9 cellular contexts compared by ENCODE assay signal in the genomic region with DNA sequence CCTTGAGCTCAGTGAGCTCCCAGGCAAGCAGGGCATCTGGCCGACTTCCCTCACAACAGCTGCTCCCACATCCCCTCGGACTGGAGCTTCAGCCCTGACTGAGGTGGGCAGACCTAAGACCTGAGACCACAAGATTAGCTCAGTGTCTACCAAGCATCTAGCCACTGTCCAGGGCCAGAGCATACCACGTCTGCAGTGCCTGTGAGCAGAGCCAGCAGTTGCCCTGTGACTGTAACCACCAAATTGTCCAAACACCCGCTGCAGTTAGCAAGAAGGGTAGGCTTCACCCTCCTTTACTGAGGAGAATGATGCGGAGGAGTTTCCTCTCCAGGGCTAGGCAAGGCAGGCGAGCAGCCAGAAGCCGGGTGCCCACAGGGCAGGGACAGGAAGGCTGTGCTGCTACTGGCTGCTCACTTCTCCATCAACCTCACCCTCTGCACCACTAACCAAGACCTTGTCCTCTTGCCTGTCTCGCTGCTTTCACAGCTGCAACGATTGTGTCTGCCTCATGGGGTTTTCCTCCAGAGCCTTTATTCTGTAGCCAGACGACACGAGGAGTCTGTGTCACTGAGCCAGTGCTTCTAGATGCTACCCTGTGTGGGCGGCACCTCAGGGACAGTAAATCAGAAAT. TPM values are rescaled to one million over a fixed set of nuclear protein-coding genes. Genes with fewer than 3 reads are reported as not detected.
DNase-seq lines count a peak whose midpoint lies in the region; ATAC-seq and TF ChIP-seq lines count a peak whose summit lies in the region.
"Had no signal": no experiment of that assay in that cellular context is flagged by ENCODE, and none has a peak within 500 bp of the region (broad histone marks: within the 10 kb centered on the region; RNA-seq: fewer than 3 reads in every experiment).

No MANE protein-coding gene starts in this region.

- H3K36me3 Mint-ChIP-seq in T-cell (peaks cover 30% of the 10 kb centered on the region), CD14-positive monocyte (peaks cover 57 to 63% of the 10 kb centered on the region in 2 donors)
- H3K36me3 Mint-ChIP-seq in activated naive CD8-positive, alpha-beta T cell treated with anti-CD3 and anti-CD28 coated beads, Interleukin-2, amount 50 U/mL, for 24 hours (ENCODE audit: low read depth) = peaks cover 41% of the 10 kb centered on the region

- H3K27ac Mint-ChIP-seq in T-cell (peak overlapping the region; percentile 64 to 92), CD14-positive monocyte (peak overlapping the region in 3 of 7 donors; percentile 43 to 69 (median 67))
- H3K27ac Mint-ChIP-seq in activated naive CD8-positive, alpha-beta T cell treated with anti-CD3 and anti-CD28 coated beads, Interleukin-2, amount 50 U/mL, for 24 hours = peak overlapping the region; percentile 10

- no peak for TF ChIP-seq CTCF in psoas muscle (IDR thresholded peaks at IDR 0.05)
- no peak for TF ChIP-seq CTCF in CD14-positive monocyte (IDR thresholded peaks at IDR 0.05)

- peak overlapping the region; percentile 20 for H3K27ac ChIP-seq in psoas muscle

- DNase-seq in CMK (ENCODE audit: low read depth) (peak; percentile 50), T-cell (peak; percentile 9 to 67 (median 38)), psoas muscle (no peak), NCI-H774 (lab: John Stamatoyannopoulos, UW) (no peak), CD14-positive monocyte (ENCODE audit: low spot score) (no peak)
- DNase-seq in activated naive CD8-positive, alpha-beta T cell treated with anti-CD3 and anti-CD28 coated beads, Interleukin-2, amount 50 U/mL, for 24 hours = peak; percentile 23

- CTCF ChIA-PET in T-cell (lab: Charles Lee) = interaction anchor here (0.5 to 0.9 kb wide), 4 partner anchors 63 to 212 kb away, joined by 3 to 4 read pairs (median 4); no protein-coding TSS in a partner anchor

- ATAC-seq in T-cell (replicated peaks in 1 of 4) (peak; percentile 78 to 92 (median 86)), psoas muscle (peak in 3 of 4 donors; percentile 1 to 17 (median 4)), HG02973 (IDR thresholded peaks at IDR 0.05; ENCODE audit: unreplicated experiment) (no peak), HG02884 (IDR thresholded peaks at IDR 0.05; ENCODE audit: unreplicated experiment) (no peak)
- peak; percentile 48 for ATAC-seq in activated naive CD8-positive, alpha-beta T cell treated with anti-CD3 and anti-CD28 coated beads, Interleukin-2, amount 50 U/mL, for 24 hours

- H3K27me3 Mint-ChIP-seq in T-cell (no peaks in the 10 kb centered on the region), CD14-positive monocyte (ENCODE audit: low read depth in 3 of 3) (peaks cover 0 to 2% (median 2%) of the 10 kb centered on the region in 3 donors)
- no peaks in the 10 kb centered on the region for H3K27me3 Mint-ChIP-seq in activated naive CD8-positive, alpha-beta T cell treated with anti-CD3 and anti-CD28 coated beads, Interleukin-2, amount 50 U/mL, for 24 hours
- H3K27me3 Mint-ChIP-seq: IgD-negative memory B cell had no signal

- H3K9me3 Mint-ChIP-seq in T-cell = no peaks in the 10 kb centered on the region
- no peaks in the 10 kb centered on the region for H3K9me3 Mint-ChIP-seq in activated naive CD8-positive, alpha-beta T cell treated with anti-CD3 and anti-CD28 coated beads, Interleukin-2, amount 50 U/mL, for 24 hours
- H3K9me3 Mint-ChIP-seq in CD14-positive monocyte = no peaks in the 10 kb centered on the region
- H3K9me3 Mint-ChIP-seq: IgD-negative memory B cell had no signal

- H3K36me3 ChIP-seq in psoas muscle (ENCODE audit: insufficient read depth in 1 of 2, low read depth in 1 of 2) = peaks cover 11 to 70% of the 10 kb centered on the region in 2 donors

- H3K4me3 Mint-ChIP-seq in T-cell (peak overlapping the region; percentile 10 to 63 (median 41)), CD14-positive monocyte (no peak overlapping the region)
- no peak overlapping the region for H3K4me3 Mint-ChIP-seq in activated naive CD8-positive, alpha-beta T cell treated with anti-CD3 and anti-CD28 coated beads, Interleukin-2, amount 50 U/mL, for 24 hours
- H3K4me3 Mint-ChIP-seq: IgD-negative memory B cell had no signal

- intact Hi-C loops in psoas muscle (cut with DNase I) (no loop called here), CD14-positive monocyte (cut with micrococcal nuclease) (no loop called here)

- 44 to 59% (median 51%) methylated on average over 12 of the region's 12 CpGs for WGBS in psoas muscle, 3 donors

- H3K9me3 ChIP-seq in psoas muscle = no peaks in the 10 kb centered on the region

- no peaks in the 10 kb centered on the region for H3K27me3 ChIP-seq in psoas muscle (ENCODE audit: insufficient read depth in 3 of 3, low read length in 2 of 3)

- POLR2A ChIA-PET in T-cell (lab: Charles Lee) = interaction anchor here in 1 of 2 donors (0.5 kb wide), 1 partner anchor 256 kb away, joined by 4 read pairs; no protein-coding TSS in a partner anchor

- H3K4me3 ChIP-seq in psoas muscle = no peak overlapping the region

- H3K4me1 ChIP-seq in psoas muscle = no peaks in the 10 kb centered on the region

- H3K4me1 Mint-ChIP-seq in T-cell = peaks cover 38 to 43% (median 39%) of the 10 kb centered on the region in 3 donors
- peaks cover 34% of the 10 kb centered on the region for H3K4me1 Mint-ChIP-seq in activated naive CD8-positive, alpha-beta T cell treated with anti-CD3 and anti-CD28 coated beads, Interleukin-2, amount 50 U/mL, for 24 hours
- H3K4me1 Mint-ChIP-seq in CD14-positive monocyte = peaks cover 46% of the 10 kb centered on the region

RNA-seq across cellular contexts. Expression of a gene that starts 53.9 kb away (rescaled TPM):
- 10 to 100 TPM; 40.8 to 60.4 (median 57.6) TPM for total RNA-seq in T-cell
- 10 to 100 TPM; 31.9 to 43.9 (median 40.2) TPM for total RNA-seq in psoas muscle
- 10 to 100 TPM; 20.8 to 35.1 (median 24.0) TPM for polyA plus RNA-seq in psoas muscle
- 10 to 100 TPM; 12.9 to 17.2 TPM for polyA plus RNA-seq in CD14-positive monocyte

Comparison
In these comparisons a context has a peak if more than half of its experiments do, and no peak if none do; other contexts are left out.
1. DNase-seq: peak in CMK (single experiment), T-cell (34 of 34) and activated naive CD8-positive, alpha-beta T cell treated with anti-CD3 and anti-CD28 coated beads, Interleukin-2, amount 50 U/mL, for 24 hours (single experiment); none in psoas muscle (0 of 2), NCI-H774 (single experiment) and CD14-positive monocyte (single experiment).
2. ATAC-seq: peak in T-cell (4 of 4), activated naive CD8-positive, alpha-beta T cell treated with anti-CD3 and anti-CD28 coated beads, Interleukin-2, amount 50 U/mL, for 24 hours (single experiment) and psoas muscle (3 of 4); none in HG02973 (single experiment) and HG02884 (single experiment).
3. H3K4me3 Mint-ChIP-seq: peak in T-cell (3 of 3); none in activated naive CD8-positive, alpha-beta T cell treated with anti-CD3 and anti-CD28 coated beads, Interleukin-2, amount 50 U/mL, for 24 hours (single experiment) and CD14-positive monocyte (0 of 2).